9 cellular contexts compared by ENCODE assay signal in the genomic region with DNA sequence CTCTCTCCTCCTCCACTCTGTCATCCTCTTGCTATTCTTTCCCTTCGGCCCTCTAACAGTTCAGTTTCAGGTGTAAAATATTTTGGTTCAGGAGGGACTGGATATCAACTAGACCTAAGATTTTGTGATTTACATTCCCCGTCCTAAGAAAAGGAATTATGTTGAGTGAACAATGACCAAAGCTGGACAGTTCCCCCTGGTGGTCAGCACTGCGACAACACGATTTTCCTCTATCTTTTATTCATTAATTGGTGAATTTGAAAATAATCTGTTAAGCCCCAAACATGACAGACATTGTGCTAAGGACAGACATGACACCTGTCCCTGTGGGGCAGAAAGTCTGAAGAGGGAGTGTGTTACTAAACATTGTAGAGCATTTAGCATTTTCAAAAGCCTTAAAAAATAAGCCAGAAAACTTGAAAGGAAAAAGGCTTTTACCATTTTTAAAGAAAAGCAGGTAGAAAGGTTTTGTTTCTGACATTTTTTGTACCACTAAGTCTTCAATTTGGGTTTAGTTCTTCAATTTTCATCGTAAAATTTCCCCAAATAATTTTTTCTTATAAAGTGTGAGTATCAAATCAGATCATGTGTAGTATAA. TPM values are rescaled to one million over a fixed set of nuclear protein-coding genes. Genes with fewer than 3 reads are reported as not detected.
A peak's percentile ranks its signal among the peaks of the same experiment; 100 is the strongest.
DNase-seq lines count a peak whose midpoint lies in the region; ATAC-seq, FAIRE-seq and TF ChIP-seq lines count a peak whose summit lies in the region.
"Had no signal": no experiment of that assay in that cellular context is flagged by ENCODE, and none has a peak within 500 bp of the region (broad histone marks: within the 10 kb centered on the region; RNA-seq: fewer than 3 reads in every experiment).

No MANE protein-coding gene starts in this region.

- H3K27me3 ChIP-seq in keratinocyte (ENCODE audit: control insufficient read depth, extremely low read depth, insufficient read depth, low read length) = no peaks in the 10 kb centered on the region

- no peaks in the 10 kb centered on the region for H3K9me3 Mint-ChIP-seq in activated T-cell treated with anti-CD3 and anti-CD28 coated beads, Interleukin-2, amount 50 U/mL, for 4 hours
- H3K9me3 Mint-ChIP-seq: activated naive CD4-positive, alpha-beta T cell treated with anti-CD3 and anti-CD28 coated beads, Interleukin-2, amount 50 U/mL, for 24 hours had no signal

- H3K4me3 Mint-ChIP-seq in activated T-cell treated with anti-CD3 and anti-CD28 coated beads, Interleukin-2, amount 50 U/mL, for 4 hours = no peak overlapping the region
- H3K4me3 Mint-ChIP-seq: activated naive CD4-positive, alpha-beta T cell treated with anti-CD3 and anti-CD28 coated beads, Interleukin-2, amount 50 U/mL, for 24 hours had no signal

- H3K27me3 Mint-ChIP-seq in activated T-cell treated with anti-CD3 and anti-CD28 coated beads, Interleukin-2, amount 50 U/mL, for 4 hours (ENCODE audit: low read depth) = no peaks in the 10 kb centered on the region
- H3K27me3 Mint-ChIP-seq: activated naive CD4-positive, alpha-beta T cell treated with anti-CD3 and anti-CD28 coated beads, Interleukin-2, amount 50 U/mL, for 24 hours had no signal

- no peak overlapping the region for H3K4me3 ChIP-seq in keratinocyte (ENCODE audit: control insufficient read depth in 2 of 3, extremely low read depth in 1 of 3, insufficient read depth in 2 of 3, low read depth in 1 of 3, low read length in 3 of 3)

- no peak for ATAC-seq in activated T-cell treated with anti-CD3 and anti-CD28 coated beads, Interleukin-2, amount 50 U/mL, for 4 hours
- ATAC-seq in HG02981 (IDR thresholded peaks at IDR 0.05; ENCODE audit: unreplicated experiment) = no peak

- H3K4me1 Mint-ChIP-seq in activated T-cell treated with anti-CD3 and anti-CD28 coated beads, Interleukin-2, amount 50 U/mL, for 4 hours (ENCODE audit: low read depth) = peaks cover 3% of the 10 kb centered on the region

- DNase-seq in NCI-H345 (lab: John Stamatoyannopoulos, UW) (peak; percentile 30), NCI-H345 treated with DMSO at 0.1 percent for 48 hours (lab: John Stamatoyannopoulos, UW; ENCODE audit: unreplicated experiment) (no peak), NCI-H1694 (lab: John Stamatoyannopoulos, UW) (peak; percentile 36), astrocyte of the hippocampus (ENCODE audit: low read depth, low spot score) (peak; percentile 71), keratinocyte (ENCODE audit: low read depth, low spot score) (no peak), urothelium cell line (ENCODE audit: low spot score) (peak; percentile 59)
- DNase-seq in activated T-cell treated with anti-CD3 and anti-CD28 coated beads, Interleukin-2, amount 50 U/mL, for 4 hours = no peak

- no peak overlapping the region for H2AFZ ChIP-seq in keratinocyte (ENCODE audit: control insufficient read depth, low read length)

- H3K9me3 ChIP-seq in keratinocyte (ENCODE audit: control insufficient read depth, low read depth, low read length) = no peaks in the 10 kb centered on the region

- H3K36me3 ChIP-seq in keratinocyte (ENCODE audit: control insufficient read depth in 2 of 2, extremely low read depth in 1 of 2, insufficient read depth in 2 of 2, low read length in 2 of 2) = no peaks in the 10 kb centered on the region

- no peaks in the 10 kb centered on the region for H3K36me3 Mint-ChIP-seq in activated T-cell treated with anti-CD3 and anti-CD28 coated beads, Interleukin-2, amount 50 U/mL, for 4 hours (ENCODE audit: insufficient read depth)
- H3K36me3 Mint-ChIP-seq: activated naive CD4-positive, alpha-beta T cell treated with anti-CD3 and anti-CD28 coated beads, Interleukin-2, amount 50 U/mL, for 24 hours had no signal

- dilution Hi-C loops in keratinocyte (cut with MboI; ENCODE audit: extremely low pct_ligation_motif_present, low sequenced_read_pairs) = no loop called here

- no peaks in the 10 kb centered on the region for H4K20me1 ChIP-seq in keratinocyte (ENCODE audit: control insufficient read depth, extremely low read depth, insufficient read depth, low read length)

- H3K27ac ChIP-seq in keratinocyte (ENCODE audit: control insufficient read depth, insufficient read depth, low read length) = no peak overlapping the region

- FAIRE-seq in keratinocyte (lab: Jason Lieb, UNC) (peak; percentile 43), urothelium cell line (lab: Jason Lieb, UNC) (no peak)

- no peaks in the 10 kb centered on the region for H3K9me1 ChIP-seq in keratinocyte (ENCODE audit: control insufficient read depth, extremely low read depth, insufficient read depth, low read length)

- no peaks in the 10 kb centered on the region for H3K4me1 ChIP-seq in keratinocyte (ENCODE audit: control insufficient read depth, extremely low read depth, insufficient read depth, low read length)

- H3K4me2 ChIP-seq in keratinocyte (ENCODE audit: control insufficient read depth, extremely low read depth, insufficient read depth, low read depth, low read length) = no peak overlapping the region

- H3K9ac ChIP-seq in keratinocyte (ENCODE audit: control insufficient read depth, extremely low read depth, insufficient read depth, low read length) = no peak overlapping the region

- TF ChIP-seq CTCF in keratinocyte (optimal IDR thresholded peaks at IDR 0.05 in 1 of 3, IDR thresholded peaks at IDR 0.05 in 1 of 3, conservative IDR thresholded peaks at IDR 0.05 in 1 of 3; ENCODE audit: extremely low read depth in 1 of 3, insufficient read depth in 2 of 3, low read length in 3 of 3) = peak; percentile 48 to 69 (median 63)

- no peaks in the 10 kb centered on the region for H3K79me2 ChIP-seq in keratinocyte (ENCODE audit: control insufficient read depth, insufficient read depth, low read length)

RNA-seq across cellular contexts. Expression of a gene that starts 28.4 kb away (rescaled TPM):
- not detected in 3 replicates for polyA plus RNA-seq in keratinocyte
- polyA plus RNA-seq in keratinocyte (2011; ENCODE audit: low read depth) = not detected
- polyA plus RNA-seq in keratinocyte (2011; cell fraction: cytosol; rRNA removed) = not detected in 2 replicates
- polyA plus RNA-seq in keratinocyte (2011; cell fraction: nucleus; rRNA removed) = not detected in 2 replicates
- not detected in 2 replicates for polyA plus RNA-seq in keratinocyte (2012; ENCODE audit: low replicate concordance)
- polyA minus RNA-seq in keratinocyte = not detected in 3 replicates
- not detected for polyA minus RNA-seq in keratinocyte (2011; cell fraction: cytosol; rRNA and poly(A)+ RNA removed)
- polyA minus RNA-seq in keratinocyte (2011; cell fraction: nucleus; rRNA and poly(A)+ RNA removed) = not detected in 2 replicates
- total RNA-seq in activated T-cell treated with anti-CD3 and anti-CD28 coated beads, Interleukin-2, amount 50 U/mL, for 4 hours = not detected

RNA-seq across cellular contexts. Expression of a gene that starts 59.3 kb away (rescaled TPM):
- 0.44 to 1.9 TPM (median 1.2 TPM) in 3 replicates for polyA plus RNA-seq in keratinocyte
- 0.15 TPM for polyA plus RNA-seq in keratinocyte (2011; ENCODE audit: low read depth)
- polyA plus RNA-seq in keratinocyte (2011; cell fraction: cytosol; rRNA removed) = 0.58 and 1.1 TPM in 2 replicates
- polyA plus RNA-seq in keratinocyte (2011; cell fraction: nucleus; rRNA removed) = 1.6 and 2.0 TPM in 2 replicates
- 0.24 and 0.37 TPM in 2 replicates for polyA plus RNA-seq in keratinocyte (2012; ENCODE audit: low replicate concordance)
- polyA minus RNA-seq in keratinocyte = 0.46 to 2.5 TPM (median 1.9 TPM) in 3 replicates
- 2.3 TPM for polyA minus RNA-seq in keratinocyte (2011; cell fraction: cytosol; rRNA and poly(A)+ RNA removed)
- 1.4 and 3.2 TPM in 2 replicates for polyA minus RNA-seq in keratinocyte (2011; cell fraction: nucleus; rRNA and poly(A)+ RNA removed)
- under 1 TPM; 0.46 to 0.76 (median 0.53) TPM for total RNA-seq in activated T-cell treated with anti-CD3 and anti-CD28 coated beads, Interleukin-2, amount 50 U/mL, for 4 hours

Comparison
In these comparisons a context has a peak if more than half of its experiments do, and no peak if none do; other contexts are left out.
1. DNase-seq: peak in NCI-H345 (single experiment), NCI-H1694 (single experiment), astrocyte of the hippocampus (single experiment) and urothelium cell line (single experiment); none in NCI-H345 treated with DMSO at 0.1 percent for 48 hours (single experiment), keratinocyte (single experiment) and activated T-cell treated with anti-CD3 and anti-CD28 coated beads, Interleukin-2, amount 50 U/mL, for 4 hours (single experiment).